Comparison of ENCODE assay signal across 15 cellular contexts in the genomic region with DNA sequence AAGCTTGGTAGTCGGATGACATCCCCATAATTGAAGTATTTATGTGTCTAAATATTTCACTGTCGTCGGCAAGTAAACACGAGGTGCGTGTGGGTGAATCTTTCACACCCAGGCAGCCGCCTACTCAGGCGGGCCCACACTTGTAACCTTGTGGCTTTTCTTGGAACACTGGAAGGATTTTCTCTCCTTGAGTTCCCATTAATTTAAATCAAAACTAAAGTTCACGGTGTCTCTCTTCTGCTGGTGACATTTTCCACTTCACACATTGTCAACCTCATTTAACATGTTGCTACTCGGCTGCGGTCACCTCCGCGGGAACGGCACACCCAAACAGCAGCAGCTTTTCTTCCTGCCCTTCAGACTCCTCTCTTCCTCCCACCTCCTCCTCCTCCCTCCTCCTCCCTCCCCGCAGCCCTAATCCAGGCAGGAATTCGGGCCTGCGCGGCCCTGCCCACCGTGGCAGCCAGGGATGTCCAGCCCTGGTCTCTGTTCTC.
DNase-seq lines count a peak whose midpoint lies in the region; ATAC-seq and TF ChIP-seq lines count a peak whose summit lies in the region.
"Had no signal": no experiment of that assay in that cellular context is flagged by ENCODE, and none has a peak within 500 bp of the region (broad histone marks: within the 10 kb centered on the region; RNA-seq: fewer than 3 reads in every experiment).

No MANE protein-coding gene starts in this region.

- H3K4ac ChIP-seq in neuronal stem cell (ENCODE audit: low read length), result no peak overlapping the region

- no peaks in the 10 kb centered on the region for H3K27me3 ChIP-seq in CD8-positive, alpha-beta T cell (ENCODE audit: insufficient read depth, low read length)
- H3K27me3 ChIP-seq in RWPE2 (ENCODE audit: insufficient read depth, poor library complexity, severe bottlenecking) (no peaks in the 10 kb centered on the region), endodermal cell (ENCODE audit: control insufficient read depth, insufficient read depth, low read length, poor library complexity, severe bottlenecking) (no peaks in the 10 kb centered on the region), neuronal stem cell (ENCODE audit: control insufficient read depth in 3 of 3, insufficient read depth in 3 of 3, low read depth in 1 of 3, low read length in 3 of 3) (no peaks in the 10 kb centered on the region)
- H3K27me3 ChIP-seq: BE2C had no signal

- no peak overlapping the region for H2AFZ ChIP-seq in neuronal stem cell (ENCODE audit: low read length)

- 70 to 73% methylated on average over 14 to 18 of the region's 18 CpGs for WGBS in endodermal cell (ENCODE audit: insufficient coverage in 1 of 2, insufficient read length in 1 of 2), 2 experiments
- WGBS in neuronal stem cell (ENCODE audit: extremely low coverage in 2 of 2, insufficient read length in 2 of 2, insufficient replicate concordance in 1 of 2), 2 donors, result no CpG with 5 or more reads among the region's 18 CpGs

- H3K4me1 Mint-ChIP-seq in CD8-positive, alpha-beta T cell (ENCODE audit: low read depth), result peaks cover 10% of the 10 kb centered on the region
- H3K4me1 Mint-ChIP-seq in endodermal cell (peaks cover 21% of the 10 kb centered on the region), chondrocyte (ENCODE audit: low read depth) (peaks cover 13% of the 10 kb centered on the region)

- H3K36me3 Mint-ChIP-seq in CD8-positive, alpha-beta T cell, result no peaks in the 10 kb centered on the region
- H3K36me3 Mint-ChIP-seq in endodermal cell (ENCODE audit: low read depth) (no peaks in the 10 kb centered on the region), chondrocyte (ENCODE audit: low read depth) (peaks cover 4% of the 10 kb centered on the region)

- no peak for ATAC-seq in CD8-positive, alpha-beta T cell
- ATAC-seq in RWPE2 (ENCODE audit: low read depth), result 0 out of 3 replicates have a peak, but pooled peaks have one; percentile 23
- no peak for ATAC-seq in GM18505 (IDR thresholded peaks at IDR 0.05; ENCODE audit: unreplicated experiment)
- no peak for ATAC-seq in GM18861 (IDR thresholded peaks at IDR 0.05; ENCODE audit: unreplicated experiment)

- POLR2A ChIA-PET in CD8-positive, alpha-beta T cell (lab: Charles Lee), result no interaction called here

- H3K4me2 ChIP-seq in neuronal stem cell (ENCODE audit: insufficient read depth, low read length, poor library complexity, severe bottlenecking), result no peak overlapping the region

- peak overlapping the region; percentile 10 for H3K23ac ChIP-seq in neuronal stem cell (ENCODE audit: low read depth, low read length, poor library complexity)

- H2BK15ac ChIP-seq in neuronal stem cell (ENCODE audit: low read length), result peak overlapping the region; percentile 2

- no peak overlapping the region for H4K91ac ChIP-seq in neuronal stem cell (ENCODE audit: low read depth, low read length, poor library complexity)

- H4K8ac ChIP-seq in neuronal stem cell (ENCODE audit: low read depth, low read length), result no peak overlapping the region

- no peaks in the 10 kb centered on the region for H3K79me1 ChIP-seq in neuronal stem cell (ENCODE audit: low read depth, low read length)

- H3K9ac ChIP-seq in endodermal cell (ENCODE audit: extremely low read depth, low read length, poor library complexity, severe bottlenecking), result no peak overlapping the region
- no peak overlapping the region for H3K9ac ChIP-seq in neuronal stem cell (ENCODE audit: low read depth, low read length, poor library complexity)

- no peak overlapping the region for H3K14ac ChIP-seq in neuronal stem cell (ENCODE audit: low read length)

- peak overlapping the region; percentile 66 for H3K18ac ChIP-seq in neuronal stem cell (ENCODE audit: low read length)

- H3K27ac Mint-ChIP-seq in CD8-positive, alpha-beta T cell, result peak overlapping the region; percentile 58
- H3K27ac Mint-ChIP-seq in endodermal cell (peak overlapping the region; percentile 11), chondrocyte (ENCODE audit: unreplicated experiment) (no peak overlapping the region)
- H3K27ac Mint-ChIP-seq: activated T-cell treated with anti-CD3 and anti-CD28 coated beads, Interleukin-2, amount 50 U/mL, for 72 hours; memory B cell had no signal

- H3K4me3 Mint-ChIP-seq in CD8-positive, alpha-beta T cell, result peak overlapping the region; percentile 38
- no peak overlapping the region for H3K4me3 Mint-ChIP-seq in endodermal cell
- no peak overlapping the region for H3K4me3 Mint-ChIP-seq in chondrocyte (ENCODE audit: unreplicated experiment)
- H3K4me3 Mint-ChIP-seq: memory B cell had no signal

- intact Hi-C loops in CD8-positive, alpha-beta T cell (cut with DNase I, micrococcal nuclease), result no loop called here

- peak overlapping the region; percentile 27 for H2BK5ac ChIP-seq in neuronal stem cell (ENCODE audit: low read length)

- H3K9me3 Mint-ChIP-seq in CD8-positive, alpha-beta T cell, result peaks cover 5% of the 10 kb centered on the region
- peaks cover 10% of the 10 kb centered on the region for H3K9me3 Mint-ChIP-seq in endodermal cell
- H3K9me3 Mint-ChIP-seq in chondrocyte (ENCODE audit: low read depth), result no peaks in the 10 kb centered on the region

- H3K27ac ChIP-seq in CD8-positive, alpha-beta T cell (ENCODE audit: low read depth, low read length), result no peak overlapping the region
- no peak overlapping the region for H3K27ac ChIP-seq in RWPE2 (ENCODE audit: poor library complexity, severe bottlenecking)
- no peak overlapping the region for H3K27ac ChIP-seq in endodermal cell (ENCODE audit: low read depth, low read length)
- no peak overlapping the region for H3K27ac ChIP-seq in neuronal stem cell (replicated peaks; ENCODE audit: low read length)
- H3K27ac ChIP-seq: epithelial cell of prostate had no signal

- H2BK120ac ChIP-seq in neuronal stem cell (ENCODE audit: low read depth, low read length), result no peak overlapping the region

- H3K27me3 Mint-ChIP-seq in CD8-positive, alpha-beta T cell (ENCODE audit: low read depth), result peaks cover 14% of the 10 kb centered on the region
- H3K27me3 Mint-ChIP-seq in endodermal cell (ENCODE audit: insufficient read depth) (peaks cover 27% of the 10 kb centered on the region), chondrocyte (ENCODE audit: low read depth) (no peaks in the 10 kb centered on the region)

- H2BK12ac ChIP-seq in neuronal stem cell (ENCODE audit: low read length), result no peak overlapping the region

- H3K36me3 ChIP-seq in CD8-positive, alpha-beta T cell (ENCODE audit: insufficient read depth, low read length), result no peaks in the 10 kb centered on the region
- H3K36me3 ChIP-seq in RWPE2 (ENCODE audit: low read depth), result no peaks in the 10 kb centered on the region
- no peaks in the 10 kb centered on the region for H3K36me3 ChIP-seq in endodermal cell (ENCODE audit: control insufficient read depth, insufficient read depth, low read length)
- H3K36me3 ChIP-seq in neuronal stem cell (replicated peaks in 1 of 2; ENCODE audit: control insufficient read depth in 2 of 2, insufficient read depth in 2 of 2, low read length in 2 of 2), result no peaks in the 10 kb centered on the region
- H3K36me3 ChIP-seq: BE2C had no signal

- H3K4me3 ChIP-seq in CD8-positive, alpha-beta T cell (ENCODE audit: low read depth, low read length), result no peak overlapping the region
- H3K4me3 ChIP-seq in RWPE2 (ENCODE audit: severe bottlenecking) (no peak overlapping the region), endodermal cell (ENCODE audit: low read length) (no peak overlapping the region), neuronal stem cell (ENCODE audit: low read length in 2 of 2) (no peak overlapping the region)

- no peaks in the 10 kb centered on the region for H3K9me3 ChIP-seq in CD8-positive, alpha-beta T cell (ENCODE audit: low read length)
- no peaks in the 10 kb centered on the region for H3K9me3 ChIP-seq in RWPE2 (ENCODE audit: severe bottlenecking)
- no peaks in the 10 kb centered on the region for H3K9me3 ChIP-seq in endodermal cell (ENCODE audit: control insufficient read depth, low read length)
- peaks cover 3 to 5% of the 10 kb centered on the region in 2 donors for H3K9me3 ChIP-seq in neuronal stem cell (replicated peaks in 1 of 2; ENCODE audit: control insufficient read depth in 2 of 2, insufficient read depth in 1 of 2, low read depth in 1 of 2, low read length in 2 of 2)
- H3K9me3 ChIP-seq: BE2C had no signal

- peak in 1 of 7 experiments; percentile 19 for DNase-seq in CD8-positive, alpha-beta T cell
- no peak for DNase-seq in RWPE2 (ENCODE audit: low spot score)
- DNase-seq in endodermal cell, result peak; percentile 69
- DNase-seq in neuronal stem cell (ENCODE audit: low spot score), result no peak
- no peak for DNase-seq in OCI-M2 (lab: John Stamatoyannopoulos, UW; ENCODE audit: unreplicated experiment)
- no peak for DNase-seq in chondrocyte (ENCODE audit: low spot score)
- DNase-seq: activated T-cell treated with anti-CD3 and anti-CD28 coated beads, Interleukin-2, amount 50 U/mL, for 72 hours; BE2C; NCI-H1436 treated with DMSO at 0.1 percent for 48 hours; NCI-H526; stimulated activated CD4-positive, alpha-beta T cell treated with anti-CD3 and anti-CD28 coated beads, Interleukin-4, amount 100 ng/mL, for 1 hour had no signal

- CTCF ChIA-PET in CD8-positive, alpha-beta T cell (lab: Charles Lee), result no interaction called here

- TF ChIP-seq POLR2A in GM18505 (IDR thresholded peaks at IDR 0.05; ENCODE audit: borderline replicate concordance, extremely low read depth, insufficient read depth, insufficient read length), result no peak

- peak overlapping the region; percentile 36 for H2AK5ac ChIP-seq in neuronal stem cell (ENCODE audit: low read depth, low read length)

- no peak for TF ChIP-seq CTCF in CD8-positive, alpha-beta T cell (IDR thresholded peaks at IDR 0.05)
- TF ChIP-seq CTCF in RWPE2 (IDR thresholded peaks at IDR 0.05; ENCODE audit: poor library complexity, severe bottlenecking) (no peak), endodermal cell (conservative IDR thresholded peaks at IDR 0.05) (no peak), chondrocyte (IDR thresholded peaks at IDR 0.05) (no peak)

- H3K4me1 ChIP-seq in CD8-positive, alpha-beta T cell (ENCODE audit: insufficient read depth, low read length), result peaks cover 7% of the 10 kb centered on the region
- peaks cover 5% of the 10 kb centered on the region for H3K4me1 ChIP-seq in RWPE2 (ENCODE audit: insufficient read depth, poor library complexity, severe bottlenecking)
- H3K4me1 ChIP-seq in endodermal cell (ENCODE audit: control insufficient read depth, insufficient read depth, low read length), result no peaks in the 10 kb centered on the region
- peaks cover 3 to 8% of the 10 kb centered on the region in 2 donors for H3K4me1 ChIP-seq in neuronal stem cell (ENCODE audit: control insufficient read depth in 2 of 2, insufficient read depth in 1 of 2, low read depth in 1 of 2, low read length in 2 of 2)
- H3K4me1 ChIP-seq: BE2C had no signal
